1 cellular context compared by ENCODE assay signal in genomic region chr19:50050406-50051223, GRCh38.
TF ChIP-seq lines count a peak whose summit lies in the region.

No MANE protein-coding gene starts in this region.

TF ChIP-seq in K562, 482 proteins besides CTCF, POLR2A, EP300 and RAD21 (continued from another document and continues in another):
- peak; percentile 24; the same call in 1 of the 2 replicates for TF ChIP-seq C11orf30 (IDR thresholded peaks at IDR 0.05; ENCODE audit: low read depth)
- no peak for TF ChIP-seq ATF1 (CRISPR knock-in tag; IDR thresholded peaks at IDR 0.05)
- peak; percentile 73 for TF ChIP-seq ATF1 (tag; IDR thresholded peaks at IDR 0.05)
- TF ChIP-seq HDAC3 (IDR thresholded peaks at IDR 0.05; ENCODE audit: borderline replicate concordance, partially characterized antibody): peak; percentile 64
- 0 out of 2 replicates have a peak, but pooled peaks have one; percentile 8 for TF ChIP-seq CREM (IDR thresholded peaks at IDR 0.05; ENCODE audit: low read depth)
- no peak for TF ChIP-seq TAF15 (IDR thresholded peaks at IDR 0.05; ENCODE audit: low read depth, low read length)
- TF ChIP-seq CREB1 (IDR thresholded peaks at IDR 0.05): no peak
- TF ChIP-seq CREB1 (CRISPR knock-in tag; IDR thresholded peaks at IDR 0.05): peak; percentile 57; the same call in 1 of the 2 replicates
- no peak for TF ChIP-seq MEF2A (IDR thresholded peaks at IDR 0.05; ENCODE audit: control insufficient read depth, low read depth, low read length)
- TF ChIP-seq NRF1 (conservative IDR thresholded peaks at IDR 0.05 in 1 of 2, IDR thresholded peaks at IDR 0.05 in 1 of 2): peak; percentile 42 to 44; a peak in 2 of 4 replicates
- TF ChIP-seq THRB (CRISPR knock-in tag; conservative IDR thresholded peaks at IDR 0.05): no peak
- no peak for TF ChIP-seq ID3 (CRISPR knock-in tag; IDR thresholded peaks at IDR 0.05)
- TF ChIP-seq ID3 (tag; IDR thresholded peaks at IDR 0.05): no peak
- no peak for TF ChIP-seq CAMTA2 (CRISPR knock-in tag; conservative IDR thresholded peaks at IDR 0.05)
- peak; percentile 94 for TF ChIP-seq MYNN (IDR thresholded peaks at IDR 0.05)
- no peak for TF ChIP-seq MYNN (CRISPR knock-in tag; IDR thresholded peaks at IDR 0.05)
- no peak for TF ChIP-seq TSC22D4 (tag; IDR thresholded peaks at IDR 0.05)
- no peak for TF ChIP-seq NUFIP1 (IDR thresholded peaks at IDR 0.05; ENCODE audit: partially characterized antibody)
- TF ChIP-seq NFIC (IDR thresholded peaks at IDR 0.05): no peak
- TF ChIP-seq LEF1 (IDR thresholded peaks at IDR 0.05): 0 out of 2 replicates have a peak, but pooled peaks have one; percentile 48
- peak; percentile 66 for TF ChIP-seq L3MBTL2 (IDR thresholded peaks at IDR 0.05)
- no peak for TF ChIP-seq NR2C2 (CRISPR knock-in tag; IDR thresholded peaks at IDR 0.05)
- TF ChIP-seq NR2C2 (tag; IDR thresholded peaks at IDR 0.05): peak; percentile 27; the same call in 1 of the 2 replicates
- TF ChIP-seq GABPB1 (CRISPR knock-in tag; IDR thresholded peaks at IDR 0.05): peak; percentile 58; the same call in 1 of the 2 replicates
- peak; percentile 73 for TF ChIP-seq ZNF407 (IDR thresholded peaks at IDR 0.05; ENCODE audit: low read depth)
- peak; percentile 95 for TF ChIP-seq RFX5 (IDR thresholded peaks at IDR 0.05; ENCODE audit: low read depth, low read length)
- 0 out of 2 replicates have a peak, but pooled peaks have one; percentile 50 for TF ChIP-seq NKRF (IDR thresholded peaks at IDR 0.05; ENCODE audit: borderline replicate concordance)
- peak; percentile 67 to 73 for TF ChIP-seq MNT (conservative IDR thresholded peaks at IDR 0.05)
- peak; percentile 93 for TF ChIP-seq EGR1 (conservative IDR thresholded peaks at IDR 0.05)
- TF ChIP-seq MGA (IDR thresholded peaks at IDR 0.05): peak; percentile 67
- TF ChIP-seq CXXC5 (CRISPR knock-in tag; IDR thresholded peaks at IDR 0.05): peak; percentile 80
- TF ChIP-seq NR3C1 (CRISPR knock-in tag; IDR thresholded peaks at IDR 0.05): no peak
- TF ChIP-seq TAF1 (IDR thresholded peaks at IDR 0.05; ENCODE audit: control insufficient read depth, extremely low read depth, insufficient read depth, low read length, severe bottlenecking): no peak
- 0 out of 3 replicates have a peak, but pooled peaks of 1 of the 2 experiments have one; percentile 4 for TF ChIP-seq CBX3 (IDR thresholded peaks at IDR 0.05; ENCODE audit: borderline replicate concordance in 1 of 2, low read length in 2 of 2)
- 0 out of 2 replicates have a peak, but pooled peaks have one; percentile 19 for TF ChIP-seq SMAD4 (CRISPR knock-in tag; conservative IDR thresholded peaks at IDR 0.05)
